ENCODE assay signal across 17 cellular contexts in genomic region chr6:19181252-19181651, GRCh38.
A peak's percentile ranks its signal among the peaks of the same experiment; 100 is the strongest.
DNase-seq lines count a peak whose midpoint lies in the region; ATAC-seq, FAIRE-seq and TF ChIP-seq lines count a peak whose summit lies in the region.
"Had no signal": no experiment of that assay in that cellular context is flagged by ENCODE, and none has a peak within 500 bp of the region (broad histone marks: within the 10 kb centered on the region; RNA-seq: fewer than 3 reads in every experiment).

No MANE protein-coding gene starts in this region.

- H3K27me3 ChIP-seq in left ventricle myocardium inferior (ENCODE audit: low read depth) (no peaks in the 10 kb centered on the region), uterus (no peaks in the 10 kb centered on the region)

- peak; percentile 46 for FAIRE-seq in endometrium (lab: Jason Lieb, UNC)

- no peak overlapping the region for H3K4me3 ChIP-seq in left ventricle myocardium inferior
- no peak overlapping the region for H3K4me3 ChIP-seq in uterus
- H3K4me3 ChIP-seq: HAP-1, PC-9 had no signal

- ATAC-seq in sciatic nerve, result peak; percentile 33

- intact Hi-C loops in left ventricle myocardium inferior (cut with micrococcal nuclease) (no loop called here), sciatic nerve (cut with DNase I) (no loop called here), uterus (cut with DNase I; ENCODE audit: low total_unique reads) (no loop called here)

- H3K4me1 ChIP-seq in left ventricle myocardium inferior, result peaks cover 17% of the 10 kb centered on the region
- no peaks in the 10 kb centered on the region for H3K4me1 ChIP-seq in uterus
- H3K4me1 ChIP-seq: HAP-1 had no signal

- TF ChIP-seq CTCF in left ventricle myocardium inferior (IDR thresholded peaks at IDR 0.05; ENCODE audit: borderline replicate concordance) (no peak), uterus (IDR thresholded peaks at IDR 0.05) (no peak)

- H3K36me3 ChIP-seq in left ventricle myocardium inferior (no peaks in the 10 kb centered on the region), uterus (no peaks in the 10 kb centered on the region)
- H3K36me3 ChIP-seq: HAP-1 had no signal

- TF ChIP-seq POLR2A in uterus (IDR thresholded peaks at IDR 0.05), result no peak

- H3K27ac ChIP-seq in left ventricle myocardium inferior (replicated peaks) (peak overlapping the region; percentile 68), uterus (peak overlapping the region; percentile 18 to 52)
- H3K27ac ChIP-seq: PC-9 had no signal

- peaks cover 22% of the 10 kb centered on the region for H3K9me3 ChIP-seq in left ventricle myocardium inferior (replicated peaks)
- no peaks in the 10 kb centered on the region for H3K9me3 ChIP-seq in uterus
- H3K9me3 ChIP-seq: HAP-1 had no signal

- no peak for DNase-seq in left ventricle myocardium inferior
- DNase-seq in sciatic nerve (ENCODE audit: low spot score), result no peak
- DNase-seq in uterus, result no peak
- DNase-seq in DMS114 treated with DMSO at 0.1 percent for 48 hours (lab: John Stamatoyannopoulos, UW; ENCODE audit: unreplicated experiment), result no peak
- no peak for DNase-seq in activated naive CD4-positive, alpha-beta T cell treated with Interleukin-2 at 50 U/mL for 16 hours
- no peak for DNase-seq in DMS 273 treated with DMSO at 0.1 percent for 48 hours (lab: John Stamatoyannopoulos, UW)
- DNase-seq: CD4-positive, alpha-beta T cell; IMR-90; Kasumi-1; MM.1S; NCI-H1092 treated with DMSO at 0.1 percent for 48 hours; NCI-H1694; NCI-H510A treated with DMSO at 0.1 percent for 48 hours; NCI-H82; PC-9 had no signal
